1 cellular context compared by ENCODE assay signal in the genomic region with DNA sequence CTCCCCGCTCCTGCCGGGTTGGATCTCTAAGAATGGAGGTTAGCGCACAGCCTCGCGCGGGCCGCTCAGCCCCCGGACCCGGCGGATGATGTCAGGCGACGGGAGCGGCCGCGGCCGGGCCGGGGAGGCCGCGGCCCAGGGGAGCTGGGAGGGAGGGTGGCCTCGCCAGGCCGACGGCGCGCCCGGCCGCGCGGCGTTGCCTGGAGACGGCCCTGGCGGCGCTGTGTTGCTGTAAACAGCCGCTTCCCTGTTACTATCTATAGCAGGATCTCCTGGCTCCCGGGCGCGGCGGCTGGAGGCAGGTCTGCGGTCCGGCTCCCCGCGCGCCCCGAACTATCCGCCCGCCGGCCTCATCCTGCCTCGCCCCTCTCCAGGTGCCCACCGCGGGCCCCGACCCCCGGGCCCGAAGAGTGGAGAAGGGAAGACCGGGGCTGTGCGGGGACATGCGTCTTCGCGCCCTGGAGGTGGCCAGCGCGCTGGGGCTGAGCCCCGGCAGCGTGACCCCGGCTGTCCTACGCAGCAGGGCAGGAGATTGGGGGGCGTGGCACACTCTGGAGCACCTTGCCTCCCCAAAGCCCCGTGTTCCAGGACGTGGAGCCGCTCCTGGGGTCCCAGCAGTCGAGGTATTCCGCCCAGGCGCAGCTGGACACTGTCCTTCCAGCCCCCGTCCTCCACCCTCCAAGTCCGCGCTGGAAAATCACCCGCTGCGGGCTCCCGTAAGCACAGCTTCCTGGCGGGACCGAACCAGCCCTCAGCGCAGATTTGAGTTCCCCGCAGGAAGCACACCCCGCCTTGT.
A peak's percentile ranks its signal among the peaks of the same experiment; 100 is the strongest.
TF ChIP-seq lines count a peak whose summit lies in the region.

No MANE protein-coding gene starts in this region.

TF ChIP-seq in HepG2, 621 proteins besides CTCF, POLR2A, EP300 and RAD21 (continued from another document and continues in another):
- no peak for TF ChIP-seq ZSCAN12 (CRISPR knock-in tag; IDR thresholded peaks at IDR 0.05)
- no peak for TF ChIP-seq ZEB1 (IDR thresholded peaks at IDR 0.05; ENCODE audit: insufficient replicate concordance, low read depth)
- no peak for TF ChIP-seq TCF7 (IDR thresholded peaks at IDR 0.05; ENCODE audit: low read depth)
- TF ChIP-seq ASH2L (IDR thresholded peaks at IDR 0.05; ENCODE audit: insufficient read length, low read depth, low read length): peak; percentile 62
- TF ChIP-seq, protein P1, sequence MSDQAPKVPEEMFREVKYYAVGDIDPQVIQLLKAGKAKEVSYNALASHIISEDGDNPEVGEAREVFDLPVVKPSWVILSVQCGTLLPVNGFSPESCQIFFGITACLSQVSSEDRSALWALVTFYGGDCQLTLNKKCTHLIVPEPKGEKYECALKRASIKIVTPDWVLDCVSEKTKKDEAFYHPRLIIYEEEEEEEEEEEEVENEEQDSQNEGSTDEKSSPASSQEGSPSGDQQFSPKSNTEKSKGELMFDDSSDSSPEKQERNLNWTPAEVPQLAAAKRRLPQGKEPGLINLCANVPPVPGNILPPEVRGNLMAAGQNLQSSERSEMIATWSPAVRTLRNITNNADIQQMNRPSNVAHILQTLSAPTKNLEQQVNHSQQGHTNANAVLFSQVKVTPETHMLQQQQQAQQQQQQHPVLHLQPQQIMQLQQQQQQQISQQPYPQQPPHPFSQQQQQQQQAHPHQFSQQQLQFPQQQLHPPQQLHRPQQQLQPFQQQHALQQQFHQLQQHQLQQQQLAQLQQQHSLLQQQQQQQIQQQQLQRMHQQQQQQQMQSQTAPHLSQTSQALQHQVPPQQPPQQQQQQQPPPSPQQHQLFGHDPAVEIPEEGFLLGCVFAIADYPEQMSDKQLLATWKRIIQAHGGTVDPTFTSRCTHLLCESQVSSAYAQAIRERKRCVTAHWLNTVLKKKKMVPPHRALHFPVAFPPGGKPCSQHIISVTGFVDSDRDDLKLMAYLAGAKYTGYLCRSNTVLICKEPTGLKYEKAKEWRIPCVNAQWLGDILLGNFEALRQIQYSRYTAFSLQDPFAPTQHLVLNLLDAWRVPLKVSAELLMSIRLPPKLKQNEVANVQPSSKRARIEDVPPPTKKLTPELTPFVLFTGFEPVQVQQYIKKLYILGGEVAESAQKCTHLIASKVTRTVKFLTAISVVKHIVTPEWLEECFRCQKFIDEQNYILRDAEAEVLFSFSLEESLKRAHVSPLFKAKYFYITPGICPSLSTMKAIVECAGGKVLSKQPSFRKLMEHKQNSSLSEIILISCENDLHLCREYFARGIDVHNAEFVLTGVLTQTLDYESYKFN (CRISPR knock-in tag; conservative IDR thresholded peaks at IDR 0.05): 0 out of 2 replicates have a peak, but pooled peaks have one; percentile 21
- TF ChIP-seq DR1 (CRISPR knock-in tag; IDR thresholded peaks at IDR 0.05): no peak
- no peak for TF ChIP-seq MTA3 (CRISPR knock-in tag; IDR thresholded peaks at IDR 0.05)
- no peak for TF ChIP-seq SYNCRIP (IDR thresholded peaks at IDR 0.05; ENCODE audit: insufficient read depth, low read depth, low read length)
- peak; percentile 73; the same call in 1 of the 2 replicates for TF ChIP-seq ZNF501 (CRISPR knock-in tag; IDR thresholded peaks at IDR 0.05)
- TF ChIP-seq SIN3A (IDR thresholded peaks at IDR 0.05; ENCODE audit: borderline replicate concordance, low read depth, low read length): peak; percentile 95; the same call in 1 of the 2 replicates
- no peak for TF ChIP-seq SALL2 (CRISPR knock-in tag; IDR thresholded peaks at IDR 0.05)
- TF ChIP-seq RORA (CRISPR knock-in tag; IDR thresholded peaks at IDR 0.05): no peak
- 0 out of 2 replicates have a peak, but pooled peaks have one; percentile 19 for TF ChIP-seq ZNF350 (CRISPR knock-in tag; IDR thresholded peaks at IDR 0.05; ENCODE audit: borderline replicate concordance, low read depth)
- no peak for TF ChIP-seq ZNF451 (CRISPR knock-in tag; IDR thresholded peaks at IDR 0.05)
- TF ChIP-seq PTBP1 (IDR thresholded peaks at IDR 0.05; ENCODE audit: low read depth, low read length, poor library complexity, severe bottlenecking): no peak
- TF ChIP-seq FOXK1 (CRISPR knock-in tag; IDR thresholded peaks at IDR 0.05; ENCODE audit: borderline replicate concordance, low read depth): peak; percentile 68; the same call in 1 of the 2 replicates
- TF ChIP-seq ZBTB43 (CRISPR knock-in tag; conservative IDR thresholded peaks at IDR 0.05): no peak
- TF ChIP-seq FOXM1 (CRISPR knock-in tag; IDR thresholded peaks at IDR 0.05): no peak
- peak; percentile 22; the same call in 1 of the 2 replicates for TF ChIP-seq BHLHE40 (IDR thresholded peaks at IDR 0.05; ENCODE audit: low read length)
- no peak for TF ChIP-seq TBX3 (IDR thresholded peaks at IDR 0.05; ENCODE audit: borderline replicate concordance)
- no peak for TF ChIP-seq SMYD3 (CRISPR knock-in tag; IDR thresholded peaks at IDR 0.05)
- TF ChIP-seq ZNF724P (CRISPR knock-in tag; IDR thresholded peaks at IDR 0.05; ENCODE audit: borderline replicate concordance): no peak
- TF ChIP-seq YEATS4 (CRISPR knock-in tag; IDR thresholded peaks at IDR 0.05; ENCODE audit: borderline replicate concordance): 0 out of 2 replicates have a peak, but pooled peaks have one; percentile 18
- peak; percentile 12 for TF ChIP-seq HNRNPK (IDR thresholded peaks at IDR 0.05; ENCODE audit: low read depth, low read length, poor library complexity, severe bottlenecking)
- 0 out of 2 replicates have a peak, but pooled peaks have one; percentile 18 for TF ChIP-seq NR2C2 (CRISPR knock-in tag; IDR thresholded peaks at IDR 0.05; ENCODE audit: borderline replicate concordance)
- TF ChIP-seq CHD4 (IDR thresholded peaks at IDR 0.05; ENCODE audit: borderline replicate concordance, low read length): no peak
- 0 out of 2 replicates have a peak, but pooled peaks have one; percentile 26 for TF ChIP-seq ZNF441 (CRISPR knock-in tag; IDR thresholded peaks at IDR 0.05; ENCODE audit: borderline replicate concordance)
- TF ChIP-seq ZNF746 (CRISPR knock-in tag; IDR thresholded peaks at IDR 0.05): peak; percentile 20; the same call in 1 of the 2 replicates
- no peak for TF ChIP-seq ZNF317 (CRISPR knock-in tag; IDR thresholded peaks at IDR 0.05)
- TF ChIP-seq, protein P2, sequence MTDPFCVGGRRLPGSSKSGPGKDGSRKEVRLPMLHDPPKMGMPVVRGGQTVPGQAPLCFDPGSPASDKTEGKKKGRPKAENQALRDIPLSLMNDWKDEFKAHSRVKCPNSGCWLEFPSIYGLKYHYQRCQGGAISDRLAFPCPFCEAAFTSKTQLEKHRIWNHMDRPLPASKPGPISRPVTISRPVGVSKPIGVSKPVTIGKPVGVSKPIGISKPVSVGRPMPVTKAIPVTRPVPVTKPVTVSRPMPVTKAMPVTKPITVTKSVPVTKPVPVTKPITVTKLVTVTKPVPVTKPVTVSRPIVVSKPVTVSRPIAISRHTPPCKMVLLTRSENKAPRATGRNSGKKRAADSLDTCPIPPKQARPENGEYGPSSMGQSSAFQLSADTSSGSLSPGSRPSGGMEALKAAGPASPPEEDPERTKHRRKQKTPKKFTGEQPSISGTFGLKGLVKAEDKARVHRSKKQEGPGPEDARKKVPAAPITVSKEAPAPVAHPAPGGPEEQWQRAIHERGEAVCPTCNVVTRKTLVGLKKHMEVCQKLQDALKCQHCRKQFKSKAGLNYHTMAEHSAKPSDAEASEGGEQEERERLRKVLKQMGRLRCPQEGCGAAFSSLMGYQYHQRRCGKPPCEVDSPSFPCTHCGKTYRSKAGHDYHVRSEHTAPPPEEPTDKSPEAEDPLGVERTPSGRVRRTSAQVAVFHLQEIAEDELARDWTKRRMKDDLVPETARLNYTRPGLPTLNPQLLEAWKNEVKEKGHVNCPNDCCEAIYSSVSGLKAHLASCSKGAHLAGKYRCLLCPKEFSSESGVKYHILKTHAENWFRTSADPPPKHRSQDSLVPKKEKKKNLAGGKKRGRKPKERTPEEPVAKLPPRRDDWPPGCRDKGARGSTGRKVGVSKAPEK (CRISPR knock-in tag; IDR thresholded peaks at IDR 0.05; ENCODE audit: borderline replicate concordance): no peak
- TF ChIP-seq TAF1 (CRISPR knock-in tag; IDR thresholded peaks at IDR 0.05): no peak
- TF ChIP-seq, protein P3, sequence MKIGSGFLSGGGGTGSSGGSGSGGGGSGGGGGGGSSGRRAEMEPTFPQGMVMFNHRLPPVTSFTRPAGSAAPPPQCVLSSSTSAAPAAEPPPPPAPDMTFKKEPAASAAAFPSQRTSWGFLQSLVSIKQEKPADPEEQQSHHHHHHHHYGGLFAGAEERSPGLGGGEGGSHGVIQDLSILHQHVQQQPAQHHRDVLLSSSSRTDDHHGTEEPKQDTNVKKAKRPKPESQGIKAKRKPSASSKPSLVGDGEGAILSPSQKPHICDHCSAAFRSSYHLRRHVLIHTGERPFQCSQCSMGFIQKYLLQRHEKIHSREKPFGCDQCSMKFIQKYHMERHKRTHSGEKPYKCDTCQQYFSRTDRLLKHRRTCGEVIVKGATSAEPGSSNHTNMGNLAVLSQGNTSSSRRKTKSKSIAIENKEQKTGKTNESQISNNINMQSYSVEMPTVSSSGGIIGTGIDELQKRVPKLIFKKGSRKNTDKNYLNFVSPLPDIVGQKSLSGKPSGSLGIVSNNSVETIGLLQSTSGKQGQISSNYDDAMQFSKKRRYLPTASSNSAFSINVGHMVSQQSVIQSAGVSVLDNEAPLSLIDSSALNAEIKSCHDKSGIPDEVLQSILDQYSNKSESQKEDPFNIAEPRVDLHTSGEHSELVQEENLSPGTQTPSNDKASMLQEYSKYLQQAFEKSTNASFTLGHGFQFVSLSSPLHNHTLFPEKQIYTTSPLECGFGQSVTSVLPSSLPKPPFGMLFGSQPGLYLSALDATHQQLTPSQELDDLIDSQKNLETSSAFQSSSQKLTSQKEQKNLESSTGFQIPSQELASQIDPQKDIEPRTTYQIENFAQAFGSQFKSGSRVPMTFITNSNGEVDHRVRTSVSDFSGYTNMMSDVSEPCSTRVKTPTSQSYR (CRISPR knock-in tag; IDR thresholded peaks at IDR 0.05; ENCODE audit: borderline replicate concordance): no peak
- TF ChIP-seq ZNF12 (CRISPR knock-in tag; IDR thresholded peaks at IDR 0.05): no peak
- TF ChIP-seq, protein P4, sequence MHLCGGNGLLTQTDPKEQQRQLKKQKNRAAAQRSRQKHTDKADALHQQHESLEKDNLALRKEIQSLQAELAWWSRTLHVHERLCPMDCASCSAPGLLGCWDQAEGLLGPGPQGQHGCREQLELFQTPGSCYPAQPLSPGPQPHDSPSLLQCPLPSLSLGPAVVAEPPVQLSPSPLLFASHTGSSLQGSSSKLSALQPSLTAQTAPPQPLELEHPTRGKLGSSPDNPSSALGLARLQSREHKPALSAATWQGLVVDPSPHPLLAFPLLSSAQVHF (CRISPR knock-in tag; IDR thresholded peaks at IDR 0.05): 0 out of 2 replicates have a peak, but pooled peaks have one; percentile 30
- TF ChIP-seq ZSCAN29 (CRISPR knock-in tag; conservative IDR thresholded peaks at IDR 0.05): no peak
- no peak for TF ChIP-seq KDM3A (CRISPR knock-in tag; IDR thresholded peaks at IDR 0.05; ENCODE audit: low read depth)
- TF ChIP-seq NFE2L2 (IDR thresholded peaks at IDR 0.05; ENCODE audit: low read length): no peak
- no peak for TF ChIP-seq HOXA7 (CRISPR knock-in tag; IDR thresholded peaks at IDR 0.05)
- TF ChIP-seq ZGPAT (CRISPR knock-in tag; IDR thresholded peaks at IDR 0.05): peak; percentile 80; the same call in 1 of the 2 replicates
- TF ChIP-seq PHB2 (IDR thresholded peaks at IDR 0.05; ENCODE audit: partially characterized antibody): no peak
- TF ChIP-seq ZBTB25 (CRISPR knock-in tag; IDR thresholded peaks at IDR 0.05): no peak
- TF ChIP-seq SRSF1 (optimal IDR thresholded peaks at IDR 0.05; ENCODE audit: low read depth, low read length): no peak
- TF ChIP-seq NFE2L1 (CRISPR knock-in tag; IDR thresholded peaks at IDR 0.05; ENCODE audit: borderline replicate concordance): no peak
- peak; percentile 61; the same call in 1 of the 2 replicates for TF ChIP-seq ZFP41 (CRISPR knock-in tag; IDR thresholded peaks at IDR 0.05; ENCODE audit: borderline replicate concordance)
- TF ChIP-seq SKIL (CRISPR knock-in tag; IDR thresholded peaks at IDR 0.05; ENCODE audit: borderline replicate concordance): no peak
